ENCODE assay signal across 27 cellular contexts in genomic region chr4:81981218-81981617, GRCh38.
"Had no signal": no experiment of that assay in that cellular context is flagged by ENCODE, and none has a peak within 500 bp of the region (broad histone marks: within the 10 kb centered on the region; RNA-seq: fewer than 3 reads in every experiment).

No MANE protein-coding gene starts in this region.

- H3K79me2 ChIP-seq: parathyroid adenoma had no signal

- H3K4me1 ChIP-seq: neural progenitor cell, parathyroid adenoma, psoas muscle, spleen, suprapubic skin, testis, tibial artery, transverse colon, upper lobe of right lung, uterus had no signal

- H3K4me3 ChIP-seq: neural progenitor cell, ovary, psoas muscle, skin epidermis, smooth muscle cell, spleen, suprapubic skin, testis, tibial artery, transverse colon, upper lobe of right lung, uterus had no signal

- ATAC-seq: natural killer cell; psoas muscle; right cardiac atrium; sciatic nerve; stimulated activated memory B cell treated with anti-CD40 and anti-IgM and Interleukin-4, amounts not matched to agents 10 μg/mL and 1 μg/mL and 100 μg/mL, for 72 hours; stimulated activated naive CD8-positive, alpha-beta T cell treated with anti-CD3 and anti-CD28 coated beads, Interleukin-15, amount 100 ng/mL, for 72 hours; stimulated activated naive CD8-positive, alpha-beta T cell treated with anti-CD3 and anti-CD28 coated beads, Interleukin-15, Interleukin-2, amounts not matched to agents 100 U/mL and 50 U/mL, for 24 hours; upper lobe of right lung had no signal

- DNase-seq: natural killer cell; occipital lobe; ovary; psoas muscle; right cardiac atrium; spleen; stimulated activated CD4-positive, alpha-beta T cell treated with anti-CD3 and anti-CD28 coated beads, Interleukin-12 subunit alpha, Interleukin-12 subunit beta, amount 100 ng/mL, for 4 hours; stimulated activated CD4-positive, alpha-beta T cell treated with anti-CD3 and anti-CD28 coated beads, Interleukin-1b, Interleukin-23, amount 100 ng/mL, for 48 hours; stimulated activated CD4-positive, alpha-beta T cell treated with anti-CD3 and anti-CD28 coated beads, Interleukin-4, amount 100 ng/mL, for 1 hour; stimulated activated CD4-positive, alpha-beta T cell treated with anti-CD3 and anti-CD28 coated beads, Interleukin-4, amount 100 ng/mL, for 4 hours; stimulated activated CD8-positive, alpha-beta memory T cell treated with anti-CD3 and anti-CD28 coated beads, Interleukin-4, amount 100 ng/mL, for 48 hours; stimulated activated naive CD4-positive, alpha-beta T cell; stimulated activated naive CD8-positive, alpha-beta T cell treated with anti-CD3 and anti-CD28 coated beads, Interleukin-15, amount 100 ng/mL, for 72 hours; stimulated activated naive CD8-positive, alpha-beta T cell treated with anti-CD3 and anti-CD28 coated beads, Interleukin-15, Interleukin-2, amounts not matched to agents 100 U/mL and 50 U/mL, for 24 hours; substantia nigra; testis; tibial artery; transverse colon; upper lobe of right lung; uterus had no signal

- H3K36me3 ChIP-seq: neural progenitor cell, ovary, spleen, suprapubic skin, tibial artery, transverse colon, upper lobe of right lung, uterus had no signal

- H2AFZ ChIP-seq: neural progenitor cell, parathyroid adenoma had no signal

- H3K27ac ChIP-seq: neural progenitor cell, ovary, parathyroid adenoma, psoas muscle, skin epidermis, spleen, suprapubic skin, testis, tibial artery, transverse colon, upper lobe of right lung, uterus had no signal

- H3K9ac ChIP-seq: neural progenitor cell, parathyroid adenoma had no signal

- H3K27me3 ChIP-seq: neural progenitor cell, ovary, spleen, suprapubic skin, testis, tibial artery, transverse colon, upper lobe of right lung, uterus had no signal

- H3K4me2 ChIP-seq: neural progenitor cell, smooth muscle cell had no signal

- H3K9me3 ChIP-seq: ovary, psoas muscle, spleen, suprapubic skin, testis, tibial artery, transverse colon, upper lobe of right lung, uterus had no signal
